Comparison of ENCODE assay signal across 1 cellular context in the genomic region with DNA sequence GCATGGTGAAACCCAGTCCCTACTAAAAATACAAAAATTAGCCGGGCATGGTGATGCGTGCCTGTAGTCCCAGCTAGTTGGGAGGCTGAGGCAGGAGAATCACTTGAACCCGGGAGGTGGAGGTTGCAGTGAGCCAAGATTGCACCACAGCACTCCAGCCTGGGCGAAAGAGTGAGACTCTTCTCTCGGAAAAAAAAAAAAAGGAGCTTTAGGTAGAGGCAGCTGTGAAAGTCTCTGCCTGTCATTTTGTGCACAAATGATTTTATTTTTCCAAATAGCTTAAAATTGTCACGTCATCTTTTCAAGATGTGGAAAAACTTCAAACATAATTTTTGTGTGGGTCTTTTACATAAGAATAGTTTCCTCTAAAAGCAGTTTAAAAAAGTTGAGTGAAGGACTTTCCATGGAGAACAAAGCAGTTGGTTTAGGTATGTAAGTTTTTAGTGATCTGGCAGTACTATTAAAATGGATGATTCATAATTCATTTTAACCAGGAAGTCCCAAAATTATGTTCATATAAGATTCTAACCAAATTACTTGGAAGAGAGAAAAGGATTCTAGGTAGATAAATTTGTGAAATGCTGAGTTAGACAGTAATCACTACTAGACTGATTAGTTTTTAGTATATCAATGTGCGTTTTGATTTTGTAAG.
TF ChIP-seq lines count a peak whose summit lies in the region.

No MANE protein-coding gene starts in this region.

TF ChIP-seq in WTC11, 78 proteins besides CTCF, POLR2A, EP300 and RAD21 (continued from another document):
- no peak for TF ChIP-seq FOXP4 (CRISPR knock-in tag; IDR thresholded peaks at IDR 0.05)
- no peak for TF ChIP-seq JUN (CRISPR knock-in tag; IDR thresholded peaks at IDR 0.05)
- TF ChIP-seq NR1H2 (CRISPR knock-in tag; IDR thresholded peaks at IDR 0.05): no peak
- no peak for TF ChIP-seq TEAD1 (CRISPR knock-in tag; IDR thresholded peaks at IDR 0.05)
- no peak for TF ChIP-seq FOXJ3 (CRISPR knock-in tag; IDR thresholded peaks at IDR 0.05; ENCODE audit: borderline replicate concordance)
- TF ChIP-seq ERG (CRISPR knock-in tag; IDR thresholded peaks at IDR 0.05): no peak
- TF ChIP-seq NR3C1 (CRISPR knock-in tag; conservative IDR thresholded peaks at IDR 0.05; ENCODE audit: low read depth): no peak
- TF ChIP-seq NR2C2 (CRISPR knock-in tag; IDR thresholded peaks at IDR 0.05): no peak
- TF ChIP-seq, protein P1, sequence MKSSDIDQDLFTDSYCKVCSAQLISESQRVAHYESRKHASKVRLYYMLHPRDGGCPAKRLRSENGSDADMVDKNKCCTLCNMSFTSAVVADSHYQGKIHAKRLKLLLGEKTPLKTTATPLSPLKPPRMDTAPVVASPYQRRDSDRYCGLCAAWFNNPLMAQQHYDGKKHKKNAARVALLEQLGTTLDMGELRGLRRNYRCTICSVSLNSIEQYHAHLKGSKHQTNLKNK (CRISPR knock-in tag; IDR thresholded peaks at IDR 0.05): no peak
- no peak for TF ChIP-seq E2F4 (CRISPR knock-in tag; IDR thresholded peaks at IDR 0.05; ENCODE audit: borderline replicate concordance, low read depth)
- no peak for TF ChIP-seq TCF7 (CRISPR knock-in tag; IDR thresholded peaks at IDR 0.05; ENCODE audit: low read depth)
- TF ChIP-seq ATF2 (CRISPR knock-in tag; IDR thresholded peaks at IDR 0.05; ENCODE audit: borderline replicate concordance, low read depth): no peak
- TF ChIP-seq, protein P2, sequence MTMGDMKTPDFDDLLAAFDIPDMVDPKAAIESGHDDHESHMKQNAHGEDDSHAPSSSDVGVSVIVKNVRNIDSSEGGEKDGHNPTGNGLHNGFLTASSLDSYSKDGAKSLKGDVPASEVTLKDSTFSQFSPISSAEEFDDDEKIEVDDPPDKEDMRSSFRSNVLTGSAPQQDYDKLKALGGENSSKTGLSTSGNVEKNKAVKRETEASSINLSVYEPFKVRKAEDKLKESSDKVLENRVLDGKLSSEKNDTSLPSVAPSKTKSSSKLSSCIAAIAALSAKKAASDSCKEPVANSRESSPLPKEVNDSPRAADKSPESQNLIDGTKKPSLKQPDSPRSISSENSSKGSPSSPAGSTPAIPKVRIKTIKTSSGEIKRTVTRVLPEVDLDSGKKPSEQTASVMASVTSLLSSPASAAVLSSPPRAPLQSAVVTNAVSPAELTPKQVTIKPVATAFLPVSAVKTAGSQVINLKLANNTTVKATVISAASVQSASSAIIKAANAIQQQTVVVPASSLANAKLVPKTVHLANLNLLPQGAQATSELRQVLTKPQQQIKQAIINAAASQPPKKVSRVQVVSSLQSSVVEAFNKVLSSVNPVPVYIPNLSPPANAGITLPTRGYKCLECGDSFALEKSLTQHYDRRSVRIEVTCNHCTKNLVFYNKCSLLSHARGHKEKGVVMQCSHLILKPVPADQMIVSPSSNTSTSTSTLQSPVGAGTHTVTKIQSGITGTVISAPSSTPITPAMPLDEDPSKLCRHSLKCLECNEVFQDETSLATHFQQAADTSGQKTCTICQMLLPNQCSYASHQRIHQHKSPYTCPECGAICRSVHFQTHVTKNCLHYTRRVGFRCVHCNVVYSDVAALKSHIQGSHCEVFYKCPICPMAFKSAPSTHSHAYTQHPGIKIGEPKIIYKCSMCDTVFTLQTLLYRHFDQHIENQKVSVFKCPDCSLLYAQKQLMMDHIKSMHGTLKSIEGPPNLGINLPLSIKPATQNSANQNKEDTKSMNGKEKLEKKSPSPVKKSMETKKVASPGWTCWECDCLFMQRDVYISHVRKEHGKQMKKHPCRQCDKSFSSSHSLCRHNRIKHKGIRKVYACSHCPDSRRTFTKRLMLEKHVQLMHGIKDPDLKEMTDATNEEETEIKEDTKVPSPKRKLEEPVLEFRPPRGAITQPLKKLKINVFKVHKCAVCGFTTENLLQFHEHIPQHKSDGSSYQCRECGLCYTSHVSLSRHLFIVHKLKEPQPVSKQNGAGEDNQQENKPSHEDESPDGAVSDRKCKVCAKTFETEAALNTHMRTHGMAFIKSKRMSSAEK (CRISPR knock-in tag; IDR thresholded peaks at IDR 0.05; ENCODE audit: borderline replicate concordance): no peak
